18 cellular contexts compared by ENCODE assay signal in the genomic region with DNA sequence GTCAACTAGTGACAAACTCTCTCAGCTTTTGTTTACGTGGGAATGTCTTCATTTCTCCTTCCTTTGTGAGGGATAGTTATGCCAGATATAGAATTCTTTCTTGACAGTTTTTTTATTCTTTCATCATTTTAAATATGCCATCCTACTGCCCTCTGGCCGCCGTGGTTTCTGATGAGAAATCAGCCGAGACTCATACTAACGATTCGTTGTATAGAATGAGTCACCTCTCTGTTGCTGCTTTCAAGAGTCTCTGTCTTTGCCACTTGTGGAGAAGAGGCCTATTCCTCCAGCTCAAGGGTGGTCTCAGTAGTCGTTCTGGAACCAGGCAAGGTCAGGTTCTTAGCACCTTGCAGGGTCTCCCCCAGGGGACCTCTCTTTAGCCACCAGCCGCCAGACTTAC. TPM values are rescaled to one million over a fixed set of nuclear protein-coding genes. Genes with fewer than 3 reads are reported as not detected.
DNase-seq lines count a peak whose midpoint lies in the region; ATAC-seq and TF ChIP-seq lines count a peak whose summit lies in the region.
"Had no signal": no experiment of that assay in that cellular context is flagged by ENCODE, and none has a peak within 500 bp of the region (broad histone marks: within the 10 kb centered on the region; RNA-seq: fewer than 3 reads in every experiment).

No MANE protein-coding gene starts in this region.

- H3K27me3 Mint-ChIP-seq in activated T-helper 17 cell treated with anti-CD3 and anti-CD28 coated beads, Interleukin-2, amount 50 U/mL, for 72 hours = peaks cover 12% of the 10 kb centered on the region

- no peaks in the 10 kb centered on the region for H3K36me3 Mint-ChIP-seq in activated T-helper 17 cell treated with anti-CD3 and anti-CD28 coated beads, Interleukin-2, amount 50 U/mL, for 72 hours (ENCODE audit: low read depth)
- H3K36me3 Mint-ChIP-seq: CD8-positive, alpha-beta memory T cell had no signal

- H3K27ac Mint-ChIP-seq in activated T-helper 17 cell treated with anti-CD3 and anti-CD28 coated beads, Interleukin-2, amount 50 U/mL, for 72 hours = peak overlapping the region; percentile 5
- H3K27ac Mint-ChIP-seq: activated CD4-positive, alpha-beta T cell treated with anti-CD3 and anti-CD28 coated beads, Interleukin-2, amount 10 ng/mL, durations not matched to agents 7 days and 5 days; CD8-positive, alpha-beta memory T cell had no signal

- no peak for TF ChIP-seq CTCF in fibroblast of villous mesenchyme (IDR thresholded peaks at IDR 0.05; ENCODE audit: insufficient read depth, low read depth, low read length)

- peak; percentile 13 for DNase-seq in COLO829 (ENCODE audit: low spot score)
- DNase-seq in HCEC 1CT = peak; percentile 65
- DNase-seq in fibroblast of villous mesenchyme (ENCODE audit: low read depth) = peak; percentile 17
- DNase-seq in DMS114 treated with DMSO at 0.1 percent for 48 hours (lab: John Stamatoyannopoulos, UW; ENCODE audit: unreplicated experiment) = no peak
- no peak for DNase-seq in NCI-H2227 (lab: John Stamatoyannopoulos, UW; ENCODE audit: unreplicated experiment)
- DNase-seq: activated CD4-positive, alpha-beta T cell treated with anti-CD3 and anti-CD28 coated beads, Interleukin-2, amount 10 ng/mL, durations not matched to agents 7 days and 5 days; activated naive CD4-positive, alpha-beta T cell; CD8-positive, alpha-beta memory T cell; lower lobe of right lung; MG63; NCI-H345; OCI-M1; right cardiac atrium had no signal

- peak; percentile 81 for ATAC-seq in activated T-helper 17 cell treated with anti-CD3 and anti-CD28 coated beads, Interleukin-2, amount 50 U/mL, for 72 hours (replicated peaks)
- ATAC-seq in HG02970 (IDR thresholded peaks at IDR 0.05; ENCODE audit: low FRiP score, unreplicated experiment) = no peak
- ATAC-seq: lower lobe of right lung, right cardiac atrium had no signal

- no peaks in the 10 kb centered on the region for H3K9me3 Mint-ChIP-seq in activated T-helper 17 cell treated with anti-CD3 and anti-CD28 coated beads, Interleukin-2, amount 50 U/mL, for 72 hours
- H3K9me3 Mint-ChIP-seq: activated CD4-positive, alpha-beta T cell treated with anti-CD3 and anti-CD28 coated beads, Interleukin-2, amount 10 ng/mL, durations not matched to agents 7 days and 5 days; CD8-positive, alpha-beta memory T cell had no signal

- peaks cover 14% of the 10 kb centered on the region for H3K4me1 Mint-ChIP-seq in activated T-helper 17 cell treated with anti-CD3 and anti-CD28 coated beads, Interleukin-2, amount 50 U/mL, for 72 hours
- H3K4me1 Mint-ChIP-seq: activated CD4-positive, alpha-beta T cell treated with anti-CD3 and anti-CD28 coated beads, Interleukin-2, amount 10 ng/mL, durations not matched to agents 7 days and 5 days had no signal

- H3K4me3 Mint-ChIP-seq in activated T-helper 17 cell treated with anti-CD3 and anti-CD28 coated beads, Interleukin-2, amount 50 U/mL, for 72 hours = no peak overlapping the region
- H3K4me3 Mint-ChIP-seq: activated CD4-positive, alpha-beta T cell treated with anti-CD3 and anti-CD28 coated beads, Interleukin-2, amount 10 ng/mL, durations not matched to agents 7 days and 5 days; CD8-positive, alpha-beta memory T cell had no signal

- no peak overlapping the region for H3K4me3 ChIP-seq in fibroblast of villous mesenchyme (ENCODE audit: low read depth, low read length)
- H3K4me3 ChIP-seq: esophagus muscularis mucosa, lower lobe of right lung, MG63 had no signal

RNA-seq across cellular contexts. Expression of a gene that starts 8.0 kb away (rescaled TPM):
- 1 to 10 TPM in 1 of 2 donors, under 1 TPM in 1; 0.95 to 4.0 TPM for total RNA-seq in activated T-helper 17 cell treated with anti-CD3 and anti-CD28 coated beads, Interleukin-2, amount 50 U/mL, for 72 hours
- total RNA-seq in fibroblast of villous mesenchyme = 0.32 and 0.43 TPM in 2 replicates
- total RNA-seq: chondrocyte had no signal

RNA-seq across cellular contexts. Expression of a gene that starts 33.4 kb away (rescaled TPM):
- total RNA-seq in activated T-helper 17 cell treated with anti-CD3 and anti-CD28 coated beads, Interleukin-2, amount 50 U/mL, for 72 hours = not detected
- 1.6 TPM in 1 of 2 replicates, not detected in the other for total RNA-seq in fibroblast of villous mesenchyme
- total RNA-seq: activated CD4-positive, alpha-beta T cell treated with anti-CD3 and anti-CD28 coated beads, Interleukin-2, amount 10 ng/mL, durations not matched to agents 7 days and 5 days; CD8-positive, alpha-beta memory T cell; chondrocyte; esophagus muscularis mucosa; lower lobe of right lung; right cardiac atrium; T-helper 2 cell treated with Interferon-gamma antibody and Interleukin-4, amounts not matched to agents 100 ng/mL and 5 ng/mL, for 36 hours had no signal

Comparison
In these comparisons a context has a peak if more than half of its experiments do, and no peak if none do; other contexts are left out.
1. DNase-seq: peak in COLO829 (single experiment), HCEC 1CT (single experiment) and fibroblast of villous mesenchyme (single experiment); none in DMS114 treated with DMSO at 0.1 percent for 48 hours (single experiment) and NCI-H2227 (single experiment).